Comparison of ENCODE assay signal across 8 cellular contexts in genomic region chr18:8084160-8084559, GRCh38.
DNase-seq lines count a peak whose midpoint lies in the region; ATAC-seq, FAIRE-seq and TF ChIP-seq lines count a peak whose summit lies in the region.

No MANE protein-coding gene starts in this region.

- H3K9me3 ChIP-seq in pancreas = no peaks in the 10 kb centered on the region

- H3K9me3 Mint-ChIP-seq in stimulated activated naive B cell treated with anti-CD40 and anti-IgM and Interleukin-4, amounts not matched to agents 10 μg/mL and 1 μg/mL and 100 μg/mL, for 72 hours = no peaks in the 10 kb centered on the region

- H3K4me3 Mint-ChIP-seq in stimulated activated naive B cell treated with anti-CD40 and anti-IgM and Interleukin-4, amounts not matched to agents 10 μg/mL and 1 μg/mL and 100 μg/mL, for 72 hours = no peak overlapping the region

- H3K36me3 ChIP-seq in pancreas = no peaks in the 10 kb centered on the region

- DNase-seq in activated CD4-positive, alpha-beta T cell treated with anti-CD3 and anti-CD28 coated beads for 48 hours = peak; percentile 6
- no peak for DNase-seq in activated CD4-positive, alpha-beta T cell treated with anti-CD3 and anti-CD28 coated beads, Interleukin-2, amount 50 U/mL, for 4 hours
- DNase-seq in NCI-H774 (lab: John Stamatoyannopoulos, UW) (peak; percentile 1), fibroblast of mammary gland (ENCODE audit: low read depth) (peak; percentile 71), pancreas (peak in 2 of 6 donors; percentile 22 to 46), posterior vena cava (ENCODE audit: low spot score) (no peak)
- no peak for DNase-seq in stimulated activated naive B cell treated with anti-CD40 and anti-IgM and Interleukin-4, amounts not matched to agents 10 μg/mL and 1 μg/mL and 100 μg/mL, for 72 hours

- WGBS in pancreas, 2 donors = 56 to 61% methylated on average over 7 of the region's 7 CpGs

- intact Hi-C loops in pancreas (cut with DNase I) (loop anchor here in 1 of 3 donors (10.0 kb wide), 1 partner anchor 301 kb away; no protein-coding TSS in a partner anchor), posterior vena cava (cut with DNase I) (no loop called here)

- H3K27ac Mint-ChIP-seq in stimulated activated naive B cell treated with anti-CD40 and anti-IgM and Interleukin-4, amounts not matched to agents 10 μg/mL and 1 μg/mL and 100 μg/mL, for 72 hours = no peak overlapping the region

- no peaks in the 10 kb centered on the region for H3K4me1 ChIP-seq in pancreas

- no peaks in the 10 kb centered on the region for H3K4me1 Mint-ChIP-seq in stimulated activated naive B cell treated with anti-CD40 and anti-IgM and Interleukin-4, amounts not matched to agents 10 μg/mL and 1 μg/mL and 100 μg/mL, for 72 hours

- TF ChIP-seq CTCF in fibroblast of mammary gland (conservative IDR thresholded peaks at IDR 0.05; ENCODE audit: control insufficient read depth, insufficient read depth, low read depth, low read length) (peak; percentile 71), pancreas (IDR thresholded peaks at IDR 0.05) (peak in 2 of 4 donors; percentile 19 to 25)

- H3K27me3 Mint-ChIP-seq in stimulated activated naive B cell treated with anti-CD40 and anti-IgM and Interleukin-4, amounts not matched to agents 10 μg/mL and 1 μg/mL and 100 μg/mL, for 72 hours = no peaks in the 10 kb centered on the region

- H3K27ac ChIP-seq in pancreas = no peak overlapping the region

- H3K4me3 ChIP-seq in fibroblast of mammary gland (ENCODE audit: control insufficient read depth, low read depth, low read length) (no peak overlapping the region), pancreas (no peak overlapping the region)

- no peaks in the 10 kb centered on the region for H3K27me3 ChIP-seq in pancreas

- H3K36me3 Mint-ChIP-seq in stimulated activated naive B cell treated with anti-CD40 and anti-IgM and Interleukin-4, amounts not matched to agents 10 μg/mL and 1 μg/mL and 100 μg/mL, for 72 hours = no peaks in the 10 kb centered on the region

- ATAC-seq in pancreas (peak; percentile 55 to 88 (median 76)), HG02678 (IDR thresholded peaks at IDR 0.05; ENCODE audit: unreplicated experiment) (no peak)
- no peak for ATAC-seq in stimulated activated naive B cell treated with anti-CD40 and anti-IgM and Interleukin-4, amounts not matched to agents 10 μg/mL and 1 μg/mL and 100 μg/mL, for 72 hours (replicated peaks)

- no peak for FAIRE-seq in pancreas (lab: Jason Lieb, UNC)

Comparison
In these comparisons a context has a peak if more than half of its experiments do, and no peak if none do; other contexts are left out.
1. DNase-seq: peak in activated CD4-positive, alpha-beta T cell treated with anti-CD3 and anti-CD28 coated beads for 48 hours (single experiment), NCI-H774 (single experiment) and fibroblast of mammary gland (single experiment); none in activated CD4-positive, alpha-beta T cell treated with anti-CD3 and anti-CD28 coated beads, Interleukin-2, amount 50 U/mL, for 4 hours (0 of 2), posterior vena cava (single experiment) and stimulated activated naive B cell treated with anti-CD40 and anti-IgM and Interleukin-4, amounts not matched to agents 10 μg/mL and 1 μg/mL and 100 μg/mL, for 72 hours (single experiment).
2. ATAC-seq: peak in pancreas (4 of 4); none in HG02678 (single experiment) and stimulated activated naive B cell treated with anti-CD40 and anti-IgM and Interleukin-4, amounts not matched to agents 10 μg/mL and 1 μg/mL and 100 μg/mL, for 72 hours (0 of 2).